ENCODE assay signal across 14 cellular contexts in the genomic region with DNA sequence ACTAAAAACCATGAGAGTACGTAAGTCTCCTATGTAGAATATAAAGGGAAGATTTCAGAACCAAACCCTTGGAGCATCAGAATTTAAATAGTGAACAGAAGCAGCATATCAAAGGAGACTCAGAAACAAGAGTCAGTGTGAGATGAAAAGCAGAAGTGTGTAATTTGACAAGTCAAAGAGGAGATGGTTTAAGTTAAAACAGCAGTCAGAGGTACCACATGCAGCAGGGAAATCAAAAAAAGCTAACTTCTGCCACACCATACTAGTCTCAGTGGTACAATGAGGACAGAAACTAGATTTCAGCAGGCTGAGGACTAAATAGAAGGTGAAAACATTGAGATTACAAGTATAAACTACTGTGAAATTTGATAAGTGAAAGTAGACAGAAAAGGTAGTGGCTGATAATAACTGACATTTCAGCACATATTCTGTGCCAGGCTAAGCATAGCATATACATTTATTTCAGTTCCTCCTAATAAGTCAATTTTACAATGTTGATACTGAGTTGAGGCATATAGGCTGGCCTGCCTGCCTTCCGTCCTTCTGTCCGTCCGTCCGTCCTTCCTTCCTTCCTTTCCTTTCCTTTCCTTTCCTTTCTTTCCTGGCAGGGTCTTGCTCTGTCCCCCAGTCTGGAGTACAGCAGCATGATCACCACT. TPM values are rescaled to one million over a fixed set of nuclear protein-coding genes. Genes with fewer than 3 reads are reported as not detected.
DNase-seq lines count a peak whose midpoint lies in the region; ATAC-seq and TF ChIP-seq lines count a peak whose summit lies in the region.
"Had no signal": no experiment of that assay in that cellular context is flagged by ENCODE, and none has a peak within 500 bp of the region (broad histone marks: within the 10 kb centered on the region; RNA-seq: fewer than 3 reads in every experiment).

No MANE protein-coding gene starts in this region.

- H3K9me2 ChIP-seq in GM23338 (ENCODE audit: insufficient read depth) = no peaks in the 10 kb centered on the region

- H3K4me1 Mint-ChIP-seq in memory B cell (peaks cover 23% of the 10 kb centered on the region), GM23338 (peaks cover 46% of the 10 kb centered on the region)

- POLR2A ChIA-PET in HEK293T (lab: Yijun Ruan, JAX) = interaction anchor here (2.3 kb wide), 1 partner anchor 13 kb away, joined by 9 read pairs; no protein-coding TSS in a partner anchor

- H2AFZ ChIP-seq in GM23338 = no peak overlapping the region

- no peak overlapping the region for H3K4me3 ChIP-seq in GM23338
- H3K4me3 ChIP-seq: upper lobe of right lung had no signal

- peaks cover 3% of the 10 kb centered on the region for H3K36me3 Mint-ChIP-seq in memory B cell
- no peaks in the 10 kb centered on the region for H3K36me3 Mint-ChIP-seq in GM23338 (ENCODE audit: low read depth)

- TF ChIP-seq CTCF in GM23338 (conservative IDR thresholded peaks at IDR 0.05; ENCODE audit: low read depth in 2 of 2) = no peak

- H3K27ac Mint-ChIP-seq in memory B cell = no peak overlapping the region
- H3K27ac Mint-ChIP-seq in GM23338 = no peak overlapping the region

- DNase-seq in NOMO-1 treated with DMSO at 0.1 percent for 48 hours (lab: John Stamatoyannopoulos, UW; ENCODE audit: unreplicated experiment) = peak; percentile 33
- DNase-seq in NOMO-1 treated with dmso at 0.1 percent for 144 hours (lab: John Stamatoyannopoulos, UW; ENCODE audit: unreplicated experiment) = no peak
- DNase-seq in memory B cell (ENCODE audit: low spot score in 2 of 2) = no peak
- no peak for DNase-seq in GM23338 (ENCODE audit: low spot score)
- no peak for DNase-seq in NCI-H2081 (lab: John Stamatoyannopoulos, UW)
- no peak for DNase-seq in HEK293T (ENCODE audit: extremely low spot score)
- DNase-seq: 8988T, NCI-H1436, nucleus accumbens, upper lobe of right lung had no signal

- no peaks in the 10 kb centered on the region for H3K36me3 ChIP-seq in GM23338 (ENCODE audit: insufficient read depth)
- H3K36me3 ChIP-seq: upper lobe of right lung had no signal

- no peak overlapping the region for H3K4me3 Mint-ChIP-seq in memory B cell
- H3K4me3 Mint-ChIP-seq in GM23338 = no peak overlapping the region

- H3K79me2 ChIP-seq in GM23338 (replicated peaks; ENCODE audit: insufficient read depth) = peaks cover 100% of the 10 kb centered on the region

- ATAC-seq in GM21619 (IDR thresholded peaks at IDR 0.05; ENCODE audit: unreplicated experiment) (peak; percentile 91), HG03378 (IDR thresholded peaks at IDR 0.05; ENCODE audit: unreplicated experiment) (peak; percentile 73), memory B cell (ENCODE audit: low read depth) (peak; percentile 86), GM23338 (no peak)
- ATAC-seq: Right ventricle myocardium inferior, upper lobe of right lung had no signal

- no peaks in the 10 kb centered on the region for H3F3A ChIP-seq in GM23338 (replicated peaks; ENCODE audit: low read depth)

- H3K27me3 Mint-ChIP-seq in memory B cell (no peaks in the 10 kb centered on the region), GM23338 (ENCODE audit: insufficient read depth, low read depth, poor library complexity) (no peaks in the 10 kb centered on the region)

- CTCF ChIA-PET in HEK293T (lab: Yijun Ruan, JAX) = no interaction called here

- H3K27ac ChIP-seq in GM23338 (ENCODE audit: low read depth) = no peak overlapping the region
- H3K27ac ChIP-seq: HL-60, upper lobe of right lung had no signal

- peaks cover 26% of the 10 kb centered on the region for H4K20me1 ChIP-seq in GM23338 (replicated peaks; ENCODE audit: insufficient read depth)

- H3K9me3 Mint-ChIP-seq in memory B cell = no peaks in the 10 kb centered on the region
- H3K9me3 Mint-ChIP-seq in GM23338 = no peaks in the 10 kb centered on the region

- H3K4me1 ChIP-seq in GM23338 (ENCODE audit: insufficient read depth) = peaks cover 58% of the 10 kb centered on the region

- H3K4me2 ChIP-seq in GM23338 = no peak overlapping the region

- no peaks in the 10 kb centered on the region for H3K27me3 ChIP-seq in GM23338 (ENCODE audit: insufficient read depth)
- H3K27me3 ChIP-seq: upper lobe of right lung had no signal

TF ChIP-seq in GM23338, 12 proteins besides CTCF, POLR2A, EP300 and RAD21:
- no peak for TF ChIP-seq STAT1 (IDR thresholded peaks at IDR 0.05; ENCODE audit: unreplicated experiment)
- TF ChIP-seq EZH2phosphoT487 (IDR thresholded peaks at IDR 0.05; ENCODE audit: unreplicated experiment) = no peak
- TF ChIP-seq POLR2AphosphoS5 (IDR thresholded peaks at IDR 0.05; ENCODE audit: low read depth) = no peak
- no peak for TF ChIP-seq JUNB (IDR thresholded peaks at IDR 0.05; ENCODE audit: unreplicated experiment)
- TF ChIP-seq, protein P1, sequence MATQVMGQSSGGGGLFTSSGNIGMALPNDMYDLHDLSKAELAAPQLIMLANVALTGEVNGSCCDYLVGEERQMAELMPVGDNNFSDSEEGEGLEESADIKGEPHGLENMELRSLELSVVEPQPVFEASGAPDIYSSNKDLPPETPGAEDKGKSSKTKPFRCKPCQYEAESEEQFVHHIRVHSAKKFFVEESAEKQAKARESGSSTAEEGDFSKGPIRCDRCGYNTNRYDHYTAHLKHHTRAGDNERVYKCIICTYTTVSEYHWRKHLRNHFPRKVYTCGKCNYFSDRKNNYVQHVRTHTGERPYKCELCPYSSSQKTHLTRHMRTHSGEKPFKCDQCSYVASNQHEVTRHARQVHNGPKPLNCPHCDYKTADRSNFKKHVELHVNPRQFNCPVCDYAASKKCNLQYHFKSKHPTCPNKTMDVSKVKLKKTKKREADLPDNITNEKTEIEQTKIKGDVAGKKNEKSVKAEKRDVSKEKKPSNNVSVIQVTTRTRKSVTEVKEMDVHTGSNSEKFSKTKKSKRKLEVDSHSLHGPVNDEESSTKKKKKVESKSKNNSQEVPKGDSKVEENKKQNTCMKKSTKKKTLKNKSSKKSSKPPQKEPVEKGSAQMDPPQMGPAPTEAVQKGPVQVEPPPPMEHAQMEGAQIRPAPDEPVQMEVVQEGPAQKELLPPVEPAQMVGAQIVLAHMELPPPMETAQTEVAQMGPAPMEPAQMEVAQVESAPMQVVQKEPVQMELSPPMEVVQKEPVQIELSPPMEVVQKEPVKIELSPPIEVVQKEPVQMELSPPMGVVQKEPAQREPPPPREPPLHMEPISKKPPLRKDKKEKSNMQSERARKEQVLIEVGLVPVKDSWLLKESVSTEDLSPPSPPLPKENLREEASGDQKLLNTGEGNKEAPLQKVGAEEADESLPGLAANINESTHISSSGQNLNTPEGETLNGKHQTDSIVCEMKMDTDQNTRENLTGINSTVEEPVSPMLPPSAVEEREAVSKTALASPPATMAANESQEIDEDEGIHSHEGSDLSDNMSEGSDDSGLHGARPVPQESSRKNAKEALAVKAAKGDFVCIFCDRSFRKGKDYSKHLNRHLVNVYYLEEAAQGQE (IDR thresholded peaks at IDR 0.05; ENCODE audit: unreplicated experiment) = no peak
- no peak for TF ChIP-seq EZH2 (IDR thresholded peaks at IDR 0.05; ENCODE audit: low read depth, unreplicated experiment)

TF ChIP-seq in HEK293T, 16 proteins besides CTCF, POLR2A, EP300 and RAD21:
- TF ChIP-seq FOXK2 (IDR thresholded peaks at IDR 0.05) = no peak
- no peak for TF ChIP-seq ARNT (IDR thresholded peaks at IDR 0.05)
- TF ChIP-seq ZNF384 (IDR thresholded peaks at IDR 0.05) = no peak
- no peak for TF ChIP-seq FOXM1 (IDR thresholded peaks at IDR 0.05; ENCODE audit: borderline replicate concordance)
- TF ChIP-seq L3MBTL2 (conservative IDR thresholded peaks at IDR 0.05) = no peak
- TF ChIP-seq NFRKB (IDR thresholded peaks at IDR 0.05) = no peak
- TF ChIP-seq FOXA1 (IDR thresholded peaks at IDR 0.05) = no peak
- no peak for TF ChIP-seq SUZ12 (IDR thresholded peaks at IDR 0.05)
- TF ChIP-seq BHLHE40 (IDR thresholded peaks at IDR 0.05; ENCODE audit: borderline replicate concordance) = no peak
- TF ChIP-seq SP1 (IDR thresholded peaks at IDR 0.05) = no peak

RNA-seq across cellular contexts. Expression of a gene that starts 12.5 kb away (rescaled TPM):
- total RNA-seq in GM23338 (2014; rRNA removed; shearing (Covaris generic)) = 45.9 and 49.8 TPM in 2 replicates
- polyA plus RNA-seq in GM23338 (2016; fragmentation: Nextera tagmentation; extraction: Ambion mirVana) = 14.1 and 18.0 TPM in 2 replicates
